8 cellular contexts compared by ENCODE assay signal in genomic region chr7:87151701-87152111, GRCh38. TPM values are rescaled to one million over a fixed set of nuclear protein-coding genes. Genes with fewer than 3 reads are reported as not detected.
DNase-seq lines count a peak whose midpoint lies in the region; ATAC-seq and TF ChIP-seq lines count a peak whose summit lies in the region.

No MANE protein-coding gene starts in this region.

- H3K4me2 ChIP-seq in BLaER1 treated with 17β-estradiol and CSF1 and Interleukin-3, amounts not matched to agents 10 nM and 100 nM = peak overlapping the region; percentile 66 to 93 (median 78)

- no peaks in the 10 kb centered on the region for H3K27me3 ChIP-seq in BLaER1 treated with 17β-estradiol and CSF1 and Interleukin-3, amounts not matched to agents 10 nM and 100 nM
- H3K27me3 ChIP-seq in right lobe of liver (no peaks in the 10 kb centered on the region), upper lobe of left lung (no peaks in the 10 kb centered on the region)

- TF ChIP-seq CTCF in right lobe of liver (IDR thresholded peaks at IDR 0.05) (no peak), upper lobe of left lung (IDR thresholded peaks at IDR 0.05) (no peak)

- H3K36me3 ChIP-seq in BLaER1 treated with 17β-estradiol and CSF1 and Interleukin-3, amounts not matched to agents 10 nM and 100 nM = peaks cover 0 to 15% (median 0%) of the 10 kb centered on the region in 11 experiments; a peak in 7 of 22 replicates
- no peaks in the 10 kb centered on the region for H3K36me3 ChIP-seq in right lobe of liver
- no peaks in the 10 kb centered on the region for H3K36me3 ChIP-seq in upper lobe of left lung

- H4K20me1 ChIP-seq in BLaER1 treated with 17β-estradiol and CSF1 and Interleukin-3, amounts not matched to agents 10 nM and 100 nM = peaks cover 8 to 35% (median 27%) of the 10 kb centered on the region in 11 experiments; a peak in 18 of 22 replicates

- H3K4me1 ChIP-seq in BLaER1 treated with 17β-estradiol and CSF1 and Interleukin-3, amounts not matched to agents 10 nM and 100 nM = peaks cover 25 to 39% (median 33%) of the 10 kb centered on the region in 10 experiments
- peaks cover 0 to 35% (median 7%) of the 10 kb centered on the region in 4 donors for H3K4me1 ChIP-seq in right lobe of liver
- H3K4me1 ChIP-seq in upper lobe of left lung = peaks cover 33 to 42% (median 38%) of the 10 kb centered on the region in 4 donors

- DNase-seq in right lobe of liver (no peak), upper lobe of left lung (no peak), GM19240 (ENCODE audit: insufficient read length, low spot score) (no peak), glomerular visceral epithelial cell (ENCODE audit: extremely low spot score) (no peak)

- TF ChIP-seq POLR2A in right lobe of liver (IDR thresholded peaks at IDR 0.05) (no peak), upper lobe of left lung (IDR thresholded peaks at IDR 0.05) (peak in 1 of 4 donors; percentile 3)

- intact Hi-C loops in right lobe of liver (cut with DNase I) = no loop called here

- H3K27ac ChIP-seq in BLaER1 treated with 17β-estradiol and CSF1 and Interleukin-3, amounts not matched to agents 10 nM and 100 nM = peak overlapping the region; percentile 95 to 99 (median 98)
- H3K27ac ChIP-seq in adipose tissue (ENCODE audit: low read depth, low read length) (peak overlapping the region; percentile 56), right lobe of liver (peak overlapping the region; percentile 84 to 95 (median 94)), upper lobe of left lung (peak overlapping the region; percentile 96 to 100 (median 98))

- H3K9ac ChIP-seq in BLaER1 treated with 17β-estradiol and CSF1 and Interleukin-3, amounts not matched to agents 10 nM and 100 nM = peak overlapping the region; percentile 96 to 99 (median 98)

- ATAC-seq in GM19395 (IDR thresholded peaks at IDR 0.05; ENCODE audit: unreplicated experiment) (peak; percentile 48), HG03457 (IDR thresholded peaks at IDR 0.05; ENCODE audit: unreplicated experiment) (peak; percentile 20), right lobe of liver (no peak), upper lobe of left lung (ENCODE audit: low FRiP score in 2 of 2) (no peak)

- peak overlapping the region; percentile 64 to 91 (median 83) for H3K4me3 ChIP-seq in BLaER1 treated with 17β-estradiol and CSF1 and Interleukin-3, amounts not matched to agents 10 nM and 100 nM
- H3K4me3 ChIP-seq in right lobe of liver (peak overlapping the region; percentile 59 to 77 (median 61)), upper lobe of left lung (peak overlapping the region; percentile 33 to 83 (median 68))

- H3K9me3 ChIP-seq in BLaER1 treated with 17β-estradiol and CSF1 and Interleukin-3, amounts not matched to agents 10 nM and 100 nM (replicated peaks in 1 of 11) = peaks cover 0 to 9% (median 6%) of the 10 kb centered on the region in 11 experiments; a peak in 4 of 22 replicates
- H3K9me3 ChIP-seq in right lobe of liver = no peaks in the 10 kb centered on the region
- H3K9me3 ChIP-seq in upper lobe of left lung = no peaks in the 10 kb centered on the region

- TF ChIP-seq EP300 in upper lobe of left lung (IDR thresholded peaks at IDR 0.05) = peak in 1 of 4 donors; percentile 10

- 2 to 9% (median 9%) methylated on average over 13 of the region's 13 CpGs for WGBS in adipose tissue, 3 donors
- 4% methylated on average over 13 of the region's 13 CpGs for WGBS in right lobe of liver (ENCODE audit: insufficient coverage, low coverage, low lambda C conversion rate, missing lambda C conversion rate)
- WGBS in upper lobe of left lung, 2 donors = 7 to 9% methylated on average over 13 of the region's 13 CpGs

RNA-seq across cellular contexts. Expression of gene DMTF1, which starts 0.5 kb away (rescaled TPM):
- 10 to 100 TPM; 16.1 to 28.1 (median 24.3) TPM for polyA plus RNA-seq in adipose tissue
- total RNA-seq in right lobe of liver (10 to 100 TPM; 16.7 to 28.1 (median 22.2) TPM), upper lobe of left lung (100 to 1,000 TPM in 2 of 6 donors, 10 to 100 TPM in 4; 51.8 to 258 (median 77.7) TPM)

Comparison
In these comparisons a context has a peak if more than half of its experiments do, and no peak if none do; other contexts are left out.
1. ATAC-seq: peak in GM19395 (single experiment) and HG03457 (single experiment); none in right lobe of liver (0 of 4) and upper lobe of left lung (0 of 2).
2. Peak in every context shown above with its lines, with median percentiles within 50 percentile points of each other: H3K27ac ChIP-seq and H3K4me3 ChIP-seq.